In the genomic region with DNA sequence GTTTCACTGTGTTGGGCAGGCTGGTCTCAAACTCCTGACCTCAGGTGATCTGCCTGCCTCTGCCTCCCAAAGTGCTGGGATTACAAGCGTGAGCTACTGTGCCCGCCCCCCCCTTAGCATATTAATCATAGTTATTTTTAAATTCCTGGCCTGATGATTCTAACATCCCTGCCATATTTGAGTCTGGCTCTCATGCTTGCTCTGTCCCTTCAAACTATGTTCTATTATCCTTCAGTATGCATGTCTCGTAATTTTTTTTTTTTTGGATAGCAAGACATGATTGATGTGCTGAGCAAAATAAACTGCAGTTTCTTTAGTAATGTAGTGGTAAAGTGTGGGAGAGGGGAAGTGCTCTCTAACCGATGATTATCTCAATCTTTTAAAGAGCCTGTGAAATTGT, we compare ENCODE assay signal across 1 cellular context.
A peak's percentile ranks its signal among the peaks of the same experiment; 100 is the strongest.
TF ChIP-seq lines count a peak whose summit lies in the region.

No MANE protein-coding gene starts in this region.

TF ChIP-seq in SK-N-SH, 30 proteins besides CTCF, POLR2A, EP300 and RAD21 (continued from another document):
- TF ChIP-seq PBX3 (IDR thresholded peaks at IDR 0.05) (peak; percentile 37; the same call in 1 of the 2 replicates), YY1 (IDR thresholded peaks at IDR 0.05; ENCODE audit: low read depth) (no peak), ZBTB33 (IDR thresholded peaks at IDR 0.05; ENCODE audit: borderline replicate concordance, low read depth) (no peak), NRF1 (IDR thresholded peaks at IDR 0.05; ENCODE audit: low read depth, low read length) (no peak), TAF1 (IDR thresholded peaks at IDR 0.05; ENCODE audit: borderline replicate concordance, low read depth, low read length) (no peak), MEF2A (IDR thresholded peaks at IDR 0.05; ENCODE audit: borderline replicate concordance, low read depth) (peak; percentile 38; the same call in 1 of the 2 replicates), CHD2 (IDR thresholded peaks at IDR 0.05; ENCODE audit: low read length, partially characterized antibody) (no peak), FOXJ3 (CRISPR knock-in tag; IDR thresholded peaks at IDR 0.05) (no peak)
